1 cellular context compared by ENCODE assay signal in the genomic region with DNA sequence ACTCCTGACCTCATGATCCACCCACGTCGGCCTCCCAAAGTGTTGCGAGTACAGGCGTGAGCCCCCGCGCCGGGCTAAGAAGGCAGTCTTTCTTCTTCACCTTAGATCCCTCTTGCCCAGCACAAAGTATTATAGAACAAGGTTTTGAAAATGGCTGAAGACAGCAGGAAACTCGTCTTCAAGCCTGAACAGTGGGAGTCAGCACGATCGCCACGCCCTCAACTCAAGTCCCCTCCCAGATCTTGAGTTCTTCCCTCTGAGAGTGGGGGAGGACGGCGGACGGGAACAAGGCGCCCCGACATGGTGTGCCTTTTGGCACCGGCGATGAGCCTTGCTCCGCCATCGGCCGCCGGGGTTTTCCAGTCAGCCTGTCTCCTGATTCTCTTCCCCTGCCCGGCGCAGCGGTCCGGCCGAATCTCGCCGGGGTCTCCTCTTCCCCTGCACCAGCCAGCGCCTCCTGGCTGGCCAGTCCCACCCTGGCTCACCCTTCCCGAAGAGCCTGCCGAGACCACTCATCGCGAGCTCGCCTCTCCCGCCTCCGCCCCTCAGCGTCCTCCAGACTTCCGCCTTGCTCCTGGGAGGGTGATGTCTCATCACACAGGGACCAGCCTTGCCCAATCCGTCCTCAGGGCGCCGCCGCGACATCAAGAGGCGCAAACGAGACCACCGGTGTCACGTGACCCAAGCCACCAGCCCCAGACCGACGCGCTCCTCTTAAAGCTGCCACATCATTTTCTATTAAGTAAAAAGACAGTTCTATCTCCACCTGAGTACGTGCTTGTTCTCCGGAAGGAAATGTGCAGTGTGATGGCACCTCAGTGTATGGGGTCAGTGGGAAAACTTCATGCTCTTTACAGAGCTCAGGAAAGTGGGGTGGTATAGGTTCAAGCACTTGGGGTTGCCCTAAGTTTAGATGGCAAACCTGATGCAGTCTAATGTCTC.
TF ChIP-seq lines count a peak whose summit lies in the region.

A gene with protein sequence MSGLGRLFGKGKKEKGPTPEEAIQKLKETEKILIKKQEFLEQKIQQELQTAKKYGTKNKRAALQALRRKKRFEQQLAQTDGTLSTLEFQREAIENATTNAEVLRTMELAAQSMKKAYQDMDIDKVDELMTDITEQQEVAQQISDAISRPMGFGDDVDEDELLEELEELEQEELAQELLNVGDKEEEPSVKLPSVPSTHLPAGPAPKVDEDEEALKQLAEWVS (minus strand): TSS at position 565 of the 942 bp plus-strand sequence. CDS start 49 bp downstream, at position 516.

TF ChIP-seq in K562, 482 proteins besides CTCF, POLR2A, EP300 and RAD21 (continued from another document and continues in another):
- TF ChIP-seq, protein P1, sequence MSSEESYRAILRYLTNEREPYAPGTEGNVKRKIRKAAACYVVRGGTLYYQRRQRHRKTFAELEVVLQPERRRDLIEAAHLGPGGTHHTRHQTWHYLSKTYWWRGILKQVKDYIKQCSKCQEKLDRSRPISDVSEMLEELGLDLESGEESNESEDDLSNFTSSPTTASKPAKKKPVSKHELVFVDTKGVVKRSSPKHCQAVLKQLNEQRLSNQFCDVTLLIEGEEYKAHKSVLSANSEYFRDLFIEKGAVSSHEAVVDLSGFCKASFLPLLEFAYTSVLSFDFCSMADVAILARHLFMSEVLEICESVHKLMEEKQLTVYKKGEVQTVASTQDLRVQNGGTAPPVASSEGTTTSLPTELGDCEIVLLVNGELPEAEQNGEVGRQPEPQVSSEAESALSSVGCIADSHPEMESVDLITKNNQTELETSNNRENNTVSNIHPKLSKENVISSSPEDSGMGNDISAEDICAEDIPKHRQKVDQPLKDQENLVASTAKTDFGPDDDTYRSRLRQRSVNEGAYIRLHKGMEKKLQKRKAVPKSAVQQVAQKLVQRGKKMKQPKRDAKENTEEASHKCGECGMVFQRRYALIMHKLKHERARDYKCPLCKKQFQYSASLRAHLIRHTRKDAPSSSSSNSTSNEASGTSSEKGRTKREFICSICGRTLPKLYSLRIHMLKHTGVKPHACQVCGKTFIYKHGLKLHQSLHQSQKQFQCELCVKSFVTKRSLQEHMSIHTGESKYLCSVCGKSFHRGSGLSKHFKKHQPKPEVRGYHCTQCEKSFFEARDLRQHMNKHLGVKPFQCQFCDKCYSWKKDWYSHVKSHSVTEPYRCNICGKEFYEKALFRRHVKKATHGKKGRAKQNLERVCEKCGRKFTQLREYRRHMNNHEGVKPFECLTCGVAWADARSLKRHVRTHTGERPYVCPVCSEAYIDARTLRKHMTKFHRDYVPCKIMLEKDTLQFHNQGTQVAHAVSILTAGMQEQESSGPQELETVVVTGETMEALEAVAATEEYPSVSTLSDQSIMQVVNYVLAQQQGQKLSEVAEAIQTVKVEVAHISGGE (CRISPR knock-in tag; IDR thresholded peaks at IDR 0.05), result peak in 1 of 3 experiments; percentile 66; a peak in 2 of 6 replicates
- no peak for TF ChIP-seq MCM3 (IDR thresholded peaks at IDR 0.05)
- no peak for TF ChIP-seq LCOR (CRISPR knock-in tag; IDR thresholded peaks at IDR 0.05)
- TF ChIP-seq KLF16 (IDR thresholded peaks at IDR 0.05), result no peak
- TF ChIP-seq, protein P2, sequence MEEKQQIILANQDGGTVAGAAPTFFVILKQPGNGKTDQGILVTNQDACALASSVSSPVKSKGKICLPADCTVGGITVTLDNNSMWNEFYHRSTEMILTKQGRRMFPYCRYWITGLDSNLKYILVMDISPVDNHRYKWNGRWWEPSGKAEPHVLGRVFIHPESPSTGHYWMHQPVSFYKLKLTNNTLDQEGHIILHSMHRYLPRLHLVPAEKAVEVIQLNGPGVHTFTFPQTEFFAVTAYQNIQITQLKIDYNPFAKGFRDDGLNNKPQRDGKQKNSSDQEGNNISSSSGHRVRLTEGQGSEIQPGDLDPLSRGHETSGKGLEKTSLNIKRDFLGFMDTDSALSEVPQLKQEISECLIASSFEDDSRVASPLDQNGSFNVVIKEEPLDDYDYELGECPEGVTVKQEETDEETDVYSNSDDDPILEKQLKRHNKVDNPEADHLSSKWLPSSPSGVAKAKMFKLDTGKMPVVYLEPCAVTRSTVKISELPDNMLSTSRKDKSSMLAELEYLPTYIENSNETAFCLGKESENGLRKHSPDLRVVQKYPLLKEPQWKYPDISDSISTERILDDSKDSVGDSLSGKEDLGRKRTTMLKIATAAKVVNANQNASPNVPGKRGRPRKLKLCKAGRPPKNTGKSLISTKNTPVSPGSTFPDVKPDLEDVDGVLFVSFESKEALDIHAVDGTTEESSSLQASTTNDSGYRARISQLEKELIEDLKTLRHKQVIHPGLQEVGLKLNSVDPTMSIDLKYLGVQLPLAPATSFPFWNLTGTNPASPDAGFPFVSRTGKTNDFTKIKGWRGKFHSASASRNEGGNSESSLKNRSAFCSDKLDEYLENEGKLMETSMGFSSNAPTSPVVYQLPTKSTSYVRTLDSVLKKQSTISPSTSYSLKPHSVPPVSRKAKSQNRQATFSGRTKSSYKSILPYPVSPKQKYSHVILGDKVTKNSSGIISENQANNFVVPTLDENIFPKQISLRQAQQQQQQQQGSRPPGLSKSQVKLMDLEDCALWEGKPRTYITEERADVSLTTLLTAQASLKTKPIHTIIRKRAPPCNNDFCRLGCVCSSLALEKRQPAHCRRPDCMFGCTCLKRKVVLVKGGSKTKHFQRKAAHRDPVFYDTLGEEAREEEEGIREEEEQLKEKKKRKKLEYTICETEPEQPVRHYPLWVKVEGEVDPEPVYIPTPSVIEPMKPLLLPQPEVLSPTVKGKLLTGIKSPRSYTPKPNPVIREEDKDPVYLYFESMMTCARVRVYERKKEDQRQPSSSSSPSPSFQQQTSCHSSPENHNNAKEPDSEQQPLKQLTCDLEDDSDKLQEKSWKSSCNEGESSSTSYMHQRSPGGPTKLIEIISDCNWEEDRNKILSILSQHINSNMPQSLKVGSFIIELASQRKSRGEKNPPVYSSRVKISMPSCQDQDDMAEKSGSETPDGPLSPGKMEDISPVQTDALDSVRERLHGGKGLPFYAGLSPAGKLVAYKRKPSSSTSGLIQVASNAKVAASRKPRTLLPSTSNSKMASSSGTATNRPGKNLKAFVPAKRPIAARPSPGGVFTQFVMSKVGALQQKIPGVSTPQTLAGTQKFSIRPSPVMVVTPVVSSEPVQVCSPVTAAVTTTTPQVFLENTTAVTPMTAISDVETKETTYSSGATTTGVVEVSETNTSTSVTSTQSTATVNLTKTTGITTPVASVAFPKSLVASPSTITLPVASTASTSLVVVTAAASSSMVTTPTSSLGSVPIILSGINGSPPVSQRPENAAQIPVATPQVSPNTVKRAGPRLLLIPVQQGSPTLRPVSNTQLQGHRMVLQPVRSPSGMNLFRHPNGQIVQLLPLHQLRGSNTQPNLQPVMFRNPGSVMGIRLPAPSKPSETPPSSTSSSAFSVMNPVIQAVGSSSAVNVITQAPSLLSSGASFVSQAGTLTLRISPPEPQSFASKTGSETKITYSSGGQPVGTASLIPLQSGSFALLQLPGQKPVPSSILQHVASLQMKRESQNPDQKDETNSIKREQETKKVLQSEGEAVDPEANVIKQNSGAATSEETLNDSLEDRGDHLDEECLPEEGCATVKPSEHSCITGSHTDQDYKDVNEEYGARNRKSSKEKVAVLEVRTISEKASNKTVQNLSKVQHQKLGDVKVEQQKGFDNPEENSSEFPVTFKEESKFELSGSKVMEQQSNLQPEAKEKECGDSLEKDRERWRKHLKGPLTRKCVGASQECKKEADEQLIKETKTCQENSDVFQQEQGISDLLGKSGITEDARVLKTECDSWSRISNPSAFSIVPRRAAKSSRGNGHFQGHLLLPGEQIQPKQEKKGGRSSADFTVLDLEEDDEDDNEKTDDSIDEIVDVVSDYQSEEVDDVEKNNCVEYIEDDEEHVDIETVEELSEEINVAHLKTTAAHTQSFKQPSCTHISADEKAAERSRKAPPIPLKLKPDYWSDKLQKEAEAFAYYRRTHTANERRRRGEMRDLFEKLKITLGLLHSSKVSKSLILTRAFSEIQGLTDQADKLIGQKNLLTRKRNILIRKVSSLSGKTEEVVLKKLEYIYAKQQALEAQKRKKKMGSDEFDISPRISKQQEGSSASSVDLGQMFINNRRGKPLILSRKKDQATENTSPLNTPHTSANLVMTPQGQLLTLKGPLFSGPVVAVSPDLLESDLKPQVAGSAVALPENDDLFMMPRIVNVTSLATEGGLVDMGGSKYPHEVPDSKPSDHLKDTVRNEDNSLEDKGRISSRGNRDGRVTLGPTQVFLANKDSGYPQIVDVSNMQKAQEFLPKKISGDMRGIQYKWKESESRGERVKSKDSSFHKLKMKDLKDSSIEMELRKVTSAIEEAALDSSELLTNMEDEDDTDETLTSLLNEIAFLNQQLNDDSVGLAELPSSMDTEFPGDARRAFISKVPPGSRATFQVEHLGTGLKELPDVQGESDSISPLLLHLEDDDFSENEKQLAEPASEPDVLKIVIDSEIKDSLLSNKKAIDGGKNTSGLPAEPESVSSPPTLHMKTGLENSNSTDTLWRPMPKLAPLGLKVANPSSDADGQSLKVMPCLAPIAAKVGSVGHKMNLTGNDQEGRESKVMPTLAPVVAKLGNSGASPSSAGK (IDR thresholded peaks at IDR 0.05), result peak; percentile 72
- TF ChIP-seq, protein P3, sequence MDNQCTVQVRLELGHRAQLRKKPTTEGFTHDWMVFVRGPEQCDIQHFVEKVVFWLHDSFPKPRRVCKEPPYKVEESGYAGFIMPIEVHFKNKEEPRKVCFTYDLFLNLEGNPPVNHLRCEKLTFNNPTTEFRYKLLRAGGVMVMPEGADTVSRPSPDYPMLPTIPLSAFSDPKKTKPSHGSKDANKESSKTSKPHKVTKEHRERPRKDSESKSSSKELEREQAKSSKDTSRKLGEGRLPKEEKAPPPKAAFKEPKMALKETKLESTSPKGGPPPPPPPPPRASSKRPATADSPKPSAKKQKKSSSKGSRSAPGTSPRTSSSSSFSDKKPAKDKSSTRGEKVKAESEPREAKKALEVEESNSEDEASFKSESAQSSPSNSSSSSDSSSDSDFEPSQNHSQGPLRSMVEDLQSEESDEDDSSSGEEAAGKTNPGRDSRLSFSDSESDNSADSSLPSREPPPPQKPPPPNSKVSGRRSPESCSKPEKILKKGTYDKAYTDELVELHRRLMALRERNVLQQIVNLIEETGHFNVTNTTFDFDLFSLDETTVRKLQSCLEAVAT (IDR thresholded peaks at IDR 0.05), result peak; percentile 14 to 76; a peak in 2 of 4 replicates
- TF ChIP-seq HNRNPLL (IDR thresholded peaks at IDR 0.05; ENCODE audit: low read depth, low read length, poor library complexity, severe bottlenecking), result no peak
- TF ChIP-seq, protein P4, sequence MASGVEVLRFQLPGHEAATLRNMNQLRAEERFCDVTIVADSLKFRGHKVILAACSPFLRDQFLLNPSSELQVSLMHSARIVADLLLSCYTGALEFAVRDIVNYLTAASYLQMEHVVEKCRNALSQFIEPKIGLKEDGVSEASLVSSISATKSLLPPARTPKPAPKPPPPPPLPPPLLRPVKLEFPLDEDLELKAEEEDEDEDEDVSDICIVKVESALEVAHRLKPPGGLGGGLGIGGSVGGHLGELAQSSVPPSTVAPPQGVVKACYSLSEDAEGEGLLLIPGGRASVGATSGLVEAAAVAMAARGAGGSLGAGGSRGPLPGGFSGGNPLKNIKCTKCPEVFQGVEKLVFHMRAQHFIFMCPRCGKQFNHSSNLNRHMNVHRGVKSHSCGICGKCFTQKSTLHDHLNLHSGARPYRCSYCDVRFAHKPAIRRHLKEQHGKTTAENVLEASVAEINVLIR (CRISPR knock-in tag; IDR thresholded peaks at IDR 0.05), result peak; percentile 94
- no peak for TF ChIP-seq POLR3A (IDR thresholded peaks at IDR 0.05; ENCODE audit: borderline replicate concordance, extremely low read depth, insufficient read depth, insufficient read length)
- TF ChIP-seq, protein P5, sequence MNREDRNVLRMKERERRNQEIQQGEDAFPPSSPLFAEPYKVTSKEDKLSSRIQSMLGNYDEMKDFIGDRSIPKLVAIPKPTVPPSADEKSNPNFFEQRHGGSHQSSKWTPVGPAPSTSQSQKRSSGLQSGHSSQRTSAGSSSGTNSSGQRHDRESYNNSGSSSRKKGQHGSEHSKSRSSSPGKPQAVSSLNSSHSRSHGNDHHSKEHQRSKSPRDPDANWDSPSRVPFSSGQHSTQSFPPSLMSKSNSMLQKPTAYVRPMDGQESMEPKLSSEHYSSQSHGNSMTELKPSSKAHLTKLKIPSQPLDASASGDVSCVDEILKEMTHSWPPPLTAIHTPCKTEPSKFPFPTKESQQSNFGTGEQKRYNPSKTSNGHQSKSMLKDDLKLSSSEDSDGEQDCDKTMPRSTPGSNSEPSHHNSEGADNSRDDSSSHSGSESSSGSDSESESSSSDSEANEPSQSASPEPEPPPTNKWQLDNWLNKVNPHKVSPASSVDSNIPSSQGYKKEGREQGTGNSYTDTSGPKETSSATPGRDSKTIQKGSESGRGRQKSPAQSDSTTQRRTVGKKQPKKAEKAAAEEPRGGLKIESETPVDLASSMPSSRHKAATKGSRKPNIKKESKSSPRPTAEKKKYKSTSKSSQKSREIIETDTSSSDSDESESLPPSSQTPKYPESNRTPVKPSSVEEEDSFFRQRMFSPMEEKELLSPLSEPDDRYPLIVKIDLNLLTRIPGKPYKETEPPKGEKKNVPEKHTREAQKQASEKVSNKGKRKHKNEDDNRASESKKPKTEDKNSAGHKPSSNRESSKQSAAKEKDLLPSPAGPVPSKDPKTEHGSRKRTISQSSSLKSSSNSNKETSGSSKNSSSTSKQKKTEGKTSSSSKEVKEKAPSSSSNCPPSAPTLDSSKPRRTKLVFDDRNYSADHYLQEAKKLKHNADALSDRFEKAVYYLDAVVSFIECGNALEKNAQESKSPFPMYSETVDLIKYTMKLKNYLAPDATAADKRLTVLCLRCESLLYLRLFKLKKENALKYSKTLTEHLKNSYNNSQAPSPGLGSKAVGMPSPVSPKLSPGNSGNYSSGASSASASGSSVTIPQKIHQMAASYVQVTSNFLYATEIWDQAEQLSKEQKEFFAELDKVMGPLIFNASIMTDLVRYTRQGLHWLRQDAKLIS (CRISPR knock-in tag; IDR thresholded peaks at IDR 0.05), result 0 out of 2 replicates have a peak, but pooled peaks have one; percentile 45
- no peak for TF ChIP-seq ZZZ3 (IDR thresholded peaks at IDR 0.05)
- TF ChIP-seq XRCC4 (IDR thresholded peaks at IDR 0.05; ENCODE audit: extremely low read depth, insufficient read depth, insufficient read length), result no peak
- no peak for TF ChIP-seq KDM2B (CRISPR knock-in tag; IDR thresholded peaks at IDR 0.05)
- TF ChIP-seq POLR2AphosphoS2 (IDR thresholded peaks at IDR 0.05; ENCODE audit: low read length), result peak; percentile 80; the same call in 1 of the 2 replicates
- TF ChIP-seq ZBTB1 (CRISPR knock-in tag; IDR thresholded peaks at IDR 0.05; ENCODE audit: borderline replicate concordance, low read depth), result no peak
- TF ChIP-seq PPARD (CRISPR knock-in tag; IDR thresholded peaks at IDR 0.05), result no peak
- TF ChIP-seq ZNF174 (CRISPR knock-in tag; IDR thresholded peaks at IDR 0.05), result no peak
- TF ChIP-seq PRMT5 (CRISPR knock-in tag; IDR thresholded peaks at IDR 0.05), result no peak
- TF ChIP-seq ZC3H8 (IDR thresholded peaks at IDR 0.05), result no peak
- TF ChIP-seq SUPT5H (IDR thresholded peaks at IDR 0.05), result peak; percentile 97
- no peak for TF ChIP-seq CHD1 (IDR thresholded peaks at IDR 0.05; ENCODE audit: low read length)
- TF ChIP-seq ZNF778 (CRISPR knock-in tag; IDR thresholded peaks at IDR 0.05), result no peak
- TF ChIP-seq ZNF780A (CRISPR knock-in tag; IDR thresholded peaks at IDR 0.05), result no peak
- peak; percentile 96 for TF ChIP-seq BHLHE40 (IDR thresholded peaks at IDR 0.05; ENCODE audit: low read length)
